Comparison of ENCODE assay signal across 6 cellular contexts in the genomic region with DNA sequence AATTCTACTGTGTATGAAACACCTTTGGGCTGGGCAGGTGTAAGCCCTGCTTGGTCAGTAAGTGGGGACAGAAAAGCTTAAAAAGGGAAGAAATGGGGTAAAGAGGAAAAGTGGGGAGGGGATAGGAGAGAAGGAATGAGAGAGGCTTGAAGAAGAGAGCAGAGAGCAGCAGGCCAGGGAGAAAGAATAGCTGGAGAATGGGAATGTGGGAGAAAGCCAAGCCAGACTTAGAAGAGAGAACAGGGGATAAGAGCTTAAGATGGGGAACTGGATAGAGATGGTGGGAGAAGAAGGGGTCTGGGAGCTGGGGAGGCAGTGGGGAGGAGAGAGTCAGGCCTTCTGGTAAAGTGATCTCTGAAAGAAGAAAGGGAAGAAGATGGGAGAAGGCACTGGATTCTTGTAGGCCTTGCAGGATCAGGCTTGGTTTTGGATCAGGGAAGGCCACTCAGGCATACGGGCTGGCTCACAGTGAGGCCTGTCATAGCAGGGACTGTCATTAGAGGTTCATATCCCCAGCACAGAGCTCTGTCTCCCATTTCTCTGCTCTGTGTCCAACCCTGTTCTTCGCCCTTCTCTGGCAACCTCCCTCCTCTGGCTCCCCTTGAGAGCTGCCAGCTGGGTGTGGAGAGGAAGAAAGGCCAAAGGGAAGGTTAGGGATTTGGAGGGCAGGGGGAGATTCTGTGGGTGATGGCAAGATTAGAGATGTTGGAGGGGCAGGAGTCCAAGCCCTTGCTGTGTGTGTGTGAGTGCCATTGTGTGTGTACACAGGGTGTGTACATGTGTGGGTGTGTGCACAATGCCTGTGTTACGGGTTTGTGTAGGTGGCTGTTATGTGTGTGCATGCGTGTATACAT.
DNase-seq lines count a peak whose midpoint lies in the region; TF ChIP-seq lines count a peak whose summit lies in the region.

No MANE protein-coding gene starts in this region.

- intact Hi-C loops in tibial artery (cut with DNase I; ENCODE audit: low total_unique reads): loop anchor here (10.0 kb wide), 2 partner anchors 114 to 796 kb away; partner anchors contain the start of genes TAPBP and ZBTB22

- H3K4me1 ChIP-seq in tibial artery: peaks cover 0 to 77% (median 59%) of the 10 kb centered on the region in 4 donors

- H3K27ac ChIP-seq in tibial artery: peak overlapping the region; percentile 95 to 97

- H3K27ac Mint-ChIP-seq in activated naive CD4-positive, alpha-beta T cell treated with anti-CD3 and anti-CD28 coated beads, Interleukin-2, amount 10 ng/mL, durations not matched to agents 7 days and 5 days: peak overlapping the region; percentile 93

- H3K27me3 ChIP-seq in tibial artery: no peaks in the 10 kb centered on the region

- CTCF ChIA-PET in activated naive CD4-positive, alpha-beta T cell treated with anti-CD3 and anti-CD28 coated beads, Interleukin-2, amount 10 ng/mL, durations not matched to agents 7 days and 5 days (lab: Charles Lee): interaction anchor here (0.7 to 1.3 kb wide), 5 partner anchors 10 to 150 kb away, joined by 3 to 6 read pairs (median 4); partner anchors contain the start of genes BAK1 and ZBTB9

- peaks cover 15% of the 10 kb centered on the region for H3K36me3 Mint-ChIP-seq in activated naive CD4-positive, alpha-beta T cell treated with anti-CD3 and anti-CD28 coated beads, Interleukin-2, amount 10 ng/mL, durations not matched to agents 7 days and 5 days

- no peaks in the 10 kb centered on the region for H3K27me3 Mint-ChIP-seq in activated naive CD4-positive, alpha-beta T cell treated with anti-CD3 and anti-CD28 coated beads, Interleukin-2, amount 10 ng/mL, durations not matched to agents 7 days and 5 days

- no peaks in the 10 kb centered on the region for H3K9me3 ChIP-seq in tibial artery

- H3K4me3 Mint-ChIP-seq in activated naive CD4-positive, alpha-beta T cell treated with anti-CD3 and anti-CD28 coated beads, Interleukin-2, amount 10 ng/mL, durations not matched to agents 7 days and 5 days: peak overlapping the region; percentile 81

- H3K4me1 Mint-ChIP-seq in activated naive CD4-positive, alpha-beta T cell treated with anti-CD3 and anti-CD28 coated beads, Interleukin-2, amount 10 ng/mL, durations not matched to agents 7 days and 5 days: peaks cover 86% of the 10 kb centered on the region

- H3K9me3 Mint-ChIP-seq in activated naive CD4-positive, alpha-beta T cell treated with anti-CD3 and anti-CD28 coated beads, Interleukin-2, amount 10 ng/mL, durations not matched to agents 7 days and 5 days: no peaks in the 10 kb centered on the region

- DNase-seq in activated naive CD4-positive, alpha-beta T cell treated with anti-CD3 and anti-CD28 coated beads, Interleukin-2, amount 10 ng/mL, durations not matched to agents 7 days and 5 days: no peak
- DNase-seq in activated naive CD4-positive, alpha-beta T cell treated with anti-CD3 and anti-CD28 coated beads, Interleukin-2, amount 50 U/mL, for 16 hours: no peak
- DNase-seq in fibroblast of mammary gland (ENCODE audit: low read depth): no peak
- peak in 1 of 2 donors; percentile 58 for DNase-seq in tibial artery
- DNase-seq in NCI-H510A (lab: John Stamatoyannopoulos, UW): no peak
- DNase-seq in cerebellar nuclear complex (lab: John Stamatoyannopoulos, UW): no peak

- peaks cover 0 to 8% (median 0%) of the 10 kb centered on the region in 3 donors for H3K36me3 ChIP-seq in tibial artery

- H3K4me3 ChIP-seq in fibroblast of mammary gland (ENCODE audit: control insufficient read depth, low read depth, low read length) (peak overlapping the region; percentile 48), tibial artery (peak overlapping the region in 1 of 2 donors; percentile 77)

- TF ChIP-seq CTCF in fibroblast of mammary gland (conservative IDR thresholded peaks at IDR 0.05; ENCODE audit: control insufficient read depth, insufficient read depth, low read depth, low read length): no peak
- no peak for TF ChIP-seq CTCF in tibial artery (IDR thresholded peaks at IDR 0.05)
